16 cellular contexts compared by ENCODE assay signal in genomic region chr6:133778414-133778813, GRCh38.
A peak's percentile ranks its signal among the peaks of the same experiment; 100 is the strongest.
DNase-seq lines count a peak whose midpoint lies in the region; ATAC-seq, FAIRE-seq and TF ChIP-seq lines count a peak whose summit lies in the region.
"Had no signal": no experiment of that assay in that cellular context is flagged by ENCODE, and none has a peak within 500 bp of the region (broad histone marks: within the 10 kb centered on the region; RNA-seq: fewer than 3 reads in every experiment).

No MANE protein-coding gene starts in this region.

- DNase-seq in HFFc6 (peak; percentile 77), K562 (ENCODE audit: extremely low read depth in 1 of 4, low spot score in 3 of 4) (no peak), right cardiac atrium (no peak), GM19240 (ENCODE audit: insufficient read length, low spot score) (no peak)
- DNase-seq in activated naive CD4-positive, alpha-beta T cell treated with Interleukin-2 at 50 U/mL for 16 hours = no peak
- DNase-seq: activated T-cell treated with anti-CD3 and anti-CD28 coated beads, Interleukin-2, amount 50 U/mL, for 1 hour; DMS153; SHP77; stimulated activated CD4-positive, alpha-beta T cell treated with anti-CD3 and anti-CD28 coated beads, Interleukin-4, amount 100 ng/mL, for 4 hours; testis had no signal

- H3K4me1 Mint-ChIP-seq in HFFc6 (ENCODE audit: low read depth) = peaks cover 37% of the 10 kb centered on the region
- H3K4me1 Mint-ChIP-seq: neural crest cell had no signal

- no peaks in the 10 kb centered on the region for H3K27me3 Mint-ChIP-seq in HFFc6 (ENCODE audit: insufficient read depth)
- H3K27me3 Mint-ChIP-seq: dendritic cell treated with granulocyte-macrophage colony-stimulating factor and Interleukin-4, amounts not matched to agents 40 ng/mL and 50 ng/mL, for 4 days had no signal

- H3K4me2 ChIP-seq in K562 (ENCODE audit: insufficient read depth, low read length) = no peak overlapping the region

- no peaks in the 10 kb centered on the region for H4K20me1 ChIP-seq in K562 (replicated peaks; ENCODE audit: control insufficient read depth, insufficient read depth, low read length)

- no peaks in the 10 kb centered on the region for H3K9me1 ChIP-seq in K562 (ENCODE audit: control insufficient read depth, insufficient read depth, low read length)

- TF ChIP-seq RAD21 in K562 (CRISPR knock-in tag; conservative IDR thresholded peaks at IDR 0.05 in 1 of 2, IDR thresholded peaks at IDR 0.05 in 1 of 2) = no peak

- BruUV-seq in K562 (replicated peaks; lab: Mats Ljungman, UMichigan) = no TSS peak

- TF ChIP-seq CTCF in HFFc6 (IDR thresholded peaks at IDR 0.05) = no peak
- TF ChIP-seq CTCF in K562 (IDR thresholded peaks at IDR 0.05 in 2 of 3, conservative IDR thresholded peaks at IDR 0.05 in 1 of 3; ENCODE audit: insufficient read depth in 2 of 3, low read depth in 1 of 3, low read length in 3 of 3) = no peak

- CTCF ChIA-PET in K562 (lab: Yijun Ruan, JAX; ENCODE audit: low intra/inter-chr PET ratio) = no interaction called here

- TF ChIP-seq POLR2A in K562 (conservative IDR thresholded peaks at IDR 0.05) = no peak

- FAIRE-seq in K562 (lab: Jason Lieb, UNC) = no peak
- FAIRE-seq: GM18507 had no signal

- ATAC-seq in K562 (no peak), right cardiac atrium (peak; percentile 43 to 83), HG03135 (IDR thresholded peaks at IDR 0.05; ENCODE audit: unreplicated experiment) (no peak), HG02759 (IDR thresholded peaks at IDR 0.05; ENCODE audit: unreplicated experiment) (no peak)

- no peaks in the 10 kb centered on the region for H3K9me3 ChIP-seq in K562 (replicated peaks; ENCODE audit: control insufficient read depth, insufficient read depth, low read depth, low read length)
- H3K9me3 ChIP-seq in right cardiac atrium (ENCODE audit: control insufficient read depth, low read length) = no peaks in the 10 kb centered on the region
- H3K9me3 ChIP-seq in subcutaneous abdominal adipose tissue (ENCODE audit: control insufficient read depth in 5 of 5, low read length in 5 of 5) = no peaks in the 10 kb centered on the region
- H3K9me3 ChIP-seq: testis had no signal

- intact Hi-C loops in K562 (cut with micrococcal nuclease) (no loop called here), right cardiac atrium (cut with DNase I) (no loop called here)

- H3K4me3 ChIP-seq in K562 = no peak overlapping the region
- H3K4me3 ChIP-seq in right cardiac atrium (ENCODE audit: low read length) = no peak overlapping the region
- H3K4me3 ChIP-seq in subcutaneous abdominal adipose tissue (ENCODE audit: low read depth in 1 of 5, low read length in 5 of 5) = no peak overlapping the region
- H3K4me3 ChIP-seq: testis had no signal

- no peak overlapping the region; the same call in 1 of the 2 replicates for H3K4me3 Mint-ChIP-seq in HFFc6
- H3K4me3 Mint-ChIP-seq: dendritic cell treated with granulocyte-macrophage colony-stimulating factor and Interleukin-4, amounts not matched to agents 40 ng/mL and 50 ng/mL, for 4 days; neural crest cell had no signal

- in situ Hi-C loops in K562 (cut with MboI) = no loop called here

- H3K27me3 ChIP-seq in K562 (ENCODE audit: control insufficient read depth in 2 of 2, insufficient read depth in 2 of 2, low read length in 2 of 2) (no peaks in the 10 kb centered on the region), right cardiac atrium (ENCODE audit: control insufficient read depth, insufficient read depth) (no peaks in the 10 kb centered on the region), subcutaneous abdominal adipose tissue (ENCODE audit: control insufficient read depth in 5 of 5, insufficient read depth in 4 of 5, low read length in 5 of 5) (no peaks in the 10 kb centered on the region)
- H3K27me3 ChIP-seq: testis had no signal

- no peaks in the 10 kb centered on the region for H3K36me3 ChIP-seq in K562 (ENCODE audit: control insufficient read depth, insufficient read depth, low read length)
- no peaks in the 10 kb centered on the region for H3K36me3 ChIP-seq in subcutaneous abdominal adipose tissue (ENCODE audit: control insufficient read depth in 5 of 5, insufficient read depth in 5 of 5, low read length in 5 of 5)

- H3K27ac ChIP-seq in K562 (ENCODE audit: extremely low read depth, low read depth, low read length) = no peak overlapping the region
- no peak overlapping the region for H3K27ac ChIP-seq in right cardiac atrium (ENCODE audit: low read length)
- H3K27ac ChIP-seq in subcutaneous abdominal adipose tissue (ENCODE audit: low read depth, low read length) = peak overlapping the region; percentile 69
- H3K27ac ChIP-seq: testis had no signal

- 5% methylated on average over 1 of the region's 1 CpG for WGBS in K562 (ENCODE audit: insufficient coverage, low coverage, missing lambda C conversion rate)
- WGBS in right cardiac atrium = 32% methylated on average over 1 of the region's 1 CpG

- POLR2A ChIA-PET in K562 (lab: Yijun Ruan, JAX) = interaction anchor here (0.8 kb wide), 1 partner anchor 23 kb away, joined by 4 read pairs; no protein-coding TSS in a partner anchor

- peaks cover 4% of the 10 kb centered on the region for H3K9me3 Mint-ChIP-seq in HFFc6
- H3K9me3 Mint-ChIP-seq: dendritic cell treated with granulocyte-macrophage colony-stimulating factor and Interleukin-4, amounts not matched to agents 40 ng/mL and 50 ng/mL, for 4 days had no signal

- no peaks in the 10 kb centered on the region for H3K4me1 ChIP-seq in K562 (replicated peaks in 1 of 2; ENCODE audit: control insufficient read depth in 2 of 2, insufficient read depth in 2 of 2, low read length in 2 of 2)
- no peaks in the 10 kb centered on the region for H3K4me1 ChIP-seq in right cardiac atrium (ENCODE audit: control insufficient read depth, insufficient read depth, low read length)
- peaks cover 2 to 12% (median 4%) of the 10 kb centered on the region in 5 donors for H3K4me1 ChIP-seq in subcutaneous abdominal adipose tissue (ENCODE audit: control insufficient read depth in 5 of 5, insufficient read depth in 5 of 5, low read length in 5 of 5)
- H3K4me1 ChIP-seq: testis had no signal

- H3K27ac Mint-ChIP-seq in HFFc6 = peak overlapping the region; percentile 15; the same call in 1 of the 2 replicates
- H3K27ac Mint-ChIP-seq: dendritic cell treated with granulocyte-macrophage colony-stimulating factor and Interleukin-4, amounts not matched to agents 40 ng/mL and 50 ng/mL, for 4 days had no signal

- no peaks in the 10 kb centered on the region for H3K79me2 ChIP-seq in K562 (ENCODE audit: control insufficient read depth, insufficient read depth, low read length)

- no peak for TF ChIP-seq EP300 in K562 (IDR thresholded peaks at IDR 0.05; ENCODE audit: low read length)

- H3K9ac ChIP-seq in K562 (ENCODE audit: insufficient read depth in 1 of 2, low read depth in 2 of 2, low read length in 2 of 2) = no peak overlapping the region
- H3K9ac ChIP-seq in subcutaneous abdominal adipose tissue (ENCODE audit: low read length in 5 of 5) = no peak overlapping the region

- peaks cover 22% of the 10 kb centered on the region for H3K36me3 Mint-ChIP-seq in HFFc6 (ENCODE audit: low read depth)

- no peak overlapping the region for H2AFZ ChIP-seq in K562 (ENCODE audit: low read depth, low read length)

TF ChIP-seq in K562, 482 proteins besides CTCF, POLR2A, EP300 and RAD21 (continues in another document):
- no peak for TF ChIP-seq HDAC1 (IDR thresholded peaks at IDR 0.05)
- no peak for TF ChIP-seq ESRRA (IDR thresholded peaks at IDR 0.05; ENCODE audit: borderline replicate concordance, low read depth)
- no peak for TF ChIP-seq HOMEZ (CRISPR knock-in tag; IDR thresholded peaks at IDR 0.05)
- TF ChIP-seq FOSL1 (tag; conservative IDR thresholded peaks at IDR 0.05) = peak; percentile 90
- TF ChIP-seq SAP30 (IDR thresholded peaks at IDR 0.05; ENCODE audit: borderline replicate concordance, insufficient read depth, low read depth, low read length, poor library complexity, severe bottlenecking) = no peak
- peak; percentile 67 for TF ChIP-seq MYBL2 (IDR thresholded peaks at IDR 0.05; ENCODE audit: low read depth)
- no peak for TF ChIP-seq MYBL2 (CRISPR knock-in tag; IDR thresholded peaks at IDR 0.05; ENCODE audit: borderline replicate concordance)
- no peak for TF ChIP-seq THRAP3 (IDR thresholded peaks at IDR 0.05; ENCODE audit: borderline replicate concordance)
- TF ChIP-seq FOXM1 (IDR thresholded peaks at IDR 0.05; ENCODE audit: low read depth) = peak; percentile 32; the same call in 1 of the 2 replicates
- no peak for TF ChIP-seq FOXM1 (CRISPR knock-in tag; IDR thresholded peaks at IDR 0.05; ENCODE audit: low read depth)
- TF ChIP-seq SMAD4 (CRISPR knock-in tag; conservative IDR thresholded peaks at IDR 0.05) = no peak
- TF ChIP-seq, protein P1, sequence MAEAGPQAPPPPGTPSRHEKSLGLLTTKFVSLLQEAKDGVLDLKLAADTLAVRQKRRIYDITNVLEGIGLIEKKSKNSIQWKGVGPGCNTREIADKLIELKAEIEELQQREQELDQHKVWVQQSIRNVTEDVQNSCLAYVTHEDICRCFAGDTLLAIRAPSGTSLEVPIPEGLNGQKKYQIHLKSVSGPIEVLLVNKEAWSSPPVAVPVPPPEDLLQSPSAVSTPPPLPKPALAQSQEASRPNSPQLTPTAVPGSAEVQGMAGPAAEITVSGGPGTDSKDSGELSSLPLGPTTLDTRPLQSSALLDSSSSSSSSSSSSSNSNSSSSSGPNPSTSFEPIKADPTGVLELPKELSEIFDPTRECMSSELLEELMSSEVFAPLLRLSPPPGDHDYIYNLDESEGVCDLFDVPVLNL (CRISPR knock-in tag; IDR thresholded peaks at IDR 0.05; ENCODE audit: low read depth) = no peak
- TF ChIP-seq RAD51 (IDR thresholded peaks at IDR 0.05; ENCODE audit: borderline replicate concordance, low read depth) = peak; percentile 62
- TF ChIP-seq LEF1 (IDR thresholded peaks at IDR 0.05) = no peak

Comparison
In these comparisons a context has a peak if more than half of its experiments do, and no peak if none do; other contexts are left out.
1. ATAC-seq: peak in right cardiac atrium (2 of 2); none in K562 (single experiment), HG03135 (single experiment) and HG02759 (single experiment).